Comparison of ENCODE assay signal across 1 cellular context in genomic region chr16:57109500-57110105, GRCh38.
TF ChIP-seq lines count a peak whose summit lies in the region.

No MANE protein-coding gene starts in this region.

TF ChIP-seq in K562, 482 proteins besides CTCF, POLR2A, EP300 and RAD21 (continued from another document and continues in another):
- TF ChIP-seq JUND (IDR thresholded peaks at IDR 0.05; ENCODE audit: borderline replicate concordance, low read depth, low read length) (no peak), JUND (tag; IDR thresholded peaks at IDR 0.05; ENCODE audit: borderline replicate concordance, low read depth, low read length) (no peak), STAG1 (CRISPR knock-in tag; IDR thresholded peaks at IDR 0.05; ENCODE audit: borderline replicate concordance) (no peak), PATZ1 (CRISPR knock-in tag; IDR thresholded peaks at IDR 0.05; ENCODE audit: borderline replicate concordance) (no peak), U2AF1 (optimal IDR thresholded peaks at IDR 0.05; ENCODE audit: low read depth, low read length) (no peak), TCF7 (IDR thresholded peaks at IDR 0.05; ENCODE audit: borderline replicate concordance) (no peak), ZNF431 (CRISPR knock-in tag; IDR thresholded peaks at IDR 0.05) (no peak), KHSRP (IDR thresholded peaks at IDR 0.05) (no peak), ZNF197 (CRISPR knock-in tag; IDR thresholded peaks at IDR 0.05; ENCODE audit: low read depth) (peak; percentile 94), RREB1 (CRISPR knock-in tag; IDR thresholded peaks at IDR 0.05) (0 out of 2 replicates have a peak, but pooled peaks have one; percentile 53), TAF7 (tag; IDR thresholded peaks at IDR 0.05) (peak; percentile 69), ZNF165 (CRISPR knock-in tag; IDR thresholded peaks at IDR 0.05; ENCODE audit: borderline replicate concordance) (0 out of 2 replicates have a peak, but pooled peaks have one; percentile 17), GATA2 (CRISPR knock-in tag; IDR thresholded peaks at IDR 0.05) (no peak), SLC30A9 (CRISPR knock-in tag; IDR thresholded peaks at IDR 0.05) (no peak), ZKSCAN8 (CRISPR knock-in tag; IDR thresholded peaks at IDR 0.05) (peak; percentile 88), ZNF347 (CRISPR knock-in tag; IDR thresholded peaks at IDR 0.05; ENCODE audit: low read depth) (no peak), ZNF668 (CRISPR knock-in tag; IDR thresholded peaks at IDR 0.05) (0 out of 2 replicates have a peak, but pooled peaks have one; percentile 51), ZFPM2 (CRISPR knock-in tag; IDR thresholded peaks at IDR 0.05) (no peak), RB1 (IDR thresholded peaks at IDR 0.05; ENCODE audit: low read depth) (no peak), HBP1 (CRISPR knock-in tag; IDR thresholded peaks at IDR 0.05) (peak; percentile 66; the same call in 1 of the 2 replicates), HLTF (IDR thresholded peaks at IDR 0.05) (no peak), GABPB2 (CRISPR knock-in tag; conservative IDR thresholded peaks at IDR 0.05) (no peak), ZNF639 (CRISPR knock-in tag; conservative IDR thresholded peaks at IDR 0.05 in 1 of 2, IDR thresholded peaks at IDR 0.05 in 1 of 2) (peak in 1 of 2 experiments; percentile 97; a peak in 2 of 4 replicates), SRSF3 (IDR thresholded peaks at IDR 0.05; ENCODE audit: insufficient read depth, low read length) (no peak), EHMT2 (IDR thresholded peaks at IDR 0.05) (no peak), MLX (CRISPR knock-in tag; conservative IDR thresholded peaks at IDR 0.05) (no peak), KAT2B (IDR thresholded peaks at IDR 0.05; ENCODE audit: low read depth, low read length) (no peak), LEF1 (IDR thresholded peaks at IDR 0.05) (no peak), MBD2 (IDR thresholded peaks at IDR 0.05; ENCODE audit: borderline replicate concordance, low read depth) (no peak), RBM34 (IDR thresholded peaks at IDR 0.05; ENCODE audit: borderline replicate concordance, insufficient read depth, low read length) (no peak), SREBF1 (IDR thresholded peaks at IDR 0.05; ENCODE audit: borderline replicate concordance, low read depth, low read length) (no peak), IRF2 (CRISPR knock-in tag; IDR thresholded peaks at IDR 0.05) (no peak), ATF3 (IDR thresholded peaks at IDR 0.05) (no peak), ATF3 (CRISPR knock-in tag; conservative IDR thresholded peaks at IDR 0.05) (no peak), ZBED1 (IDR thresholded peaks at IDR 0.05) (no peak), DMBX1 (CRISPR knock-in tag; IDR thresholded peaks at IDR 0.05; ENCODE audit: borderline replicate concordance) (peak; percentile 91), ERF (CRISPR knock-in tag; IDR thresholded peaks at IDR 0.05) (peak; percentile 95), ILK (tag; IDR thresholded peaks at IDR 0.05; ENCODE audit: borderline replicate concordance, low read depth) (no peak), ZBTB34 (CRISPR knock-in tag; IDR thresholded peaks at IDR 0.05) (no peak), MED1 (CRISPR knock-in tag; IDR thresholded peaks at IDR 0.05; ENCODE audit: borderline replicate concordance) (no peak), IFI16 (CRISPR knock-in tag; IDR thresholded peaks at IDR 0.05) (no peak), SAP30 (IDR thresholded peaks at IDR 0.05; ENCODE audit: borderline replicate concordance, insufficient read depth, low read depth, low read length, poor library complexity, severe bottlenecking) (no peak), ZFP1 (CRISPR knock-in tag; IDR thresholded peaks at IDR 0.05) (no peak), MYBL2 (IDR thresholded peaks at IDR 0.05; ENCODE audit: low read depth) (no peak), MYBL2 (CRISPR knock-in tag; IDR thresholded peaks at IDR 0.05; ENCODE audit: borderline replicate concordance) (no peak), ZNF740 (CRISPR knock-in tag; IDR thresholded peaks at IDR 0.05) (no peak), ZNF740 (tag; IDR thresholded peaks at IDR 0.05) (peak in 1 of 2 experiments; percentile 87; a peak in 2 of 4 replicates), ZFX (CRISPR knock-in tag; IDR thresholded peaks at IDR 0.05) (no peak), CBX3 (IDR thresholded peaks at IDR 0.05; ENCODE audit: borderline replicate concordance in 1 of 2, low read length in 2 of 2) (no peak), BDP1 (IDR thresholded peaks at IDR 0.05; ENCODE audit: insufficient read depth, insufficient read length) (no peak), MCM2 (IDR thresholded peaks at IDR 0.05; ENCODE audit: low read depth) (no peak), TAF1 (IDR thresholded peaks at IDR 0.05; ENCODE audit: control insufficient read depth, extremely low read depth, insufficient read depth, low read length, severe bottlenecking) (no peak), BRCA1 (IDR thresholded peaks at IDR 0.05) (no peak), BRCA1 (CRISPR knock-in tag; IDR thresholded peaks at IDR 0.05) (no peak), ARHGAP35 (IDR thresholded peaks at IDR 0.05; ENCODE audit: partially characterized antibody) (no peak), XRCC3 (IDR thresholded peaks at IDR 0.05) (no peak), ETV5 (CRISPR knock-in tag; IDR thresholded peaks at IDR 0.05; ENCODE audit: low read depth) (no peak), C11orf30 (IDR thresholded peaks at IDR 0.05; ENCODE audit: low read depth) (no peak), TCF15 (CRISPR knock-in tag; IDR thresholded peaks at IDR 0.05) (no peak)
